ENCODE assay signal across 8 cellular contexts in the genomic region with DNA sequence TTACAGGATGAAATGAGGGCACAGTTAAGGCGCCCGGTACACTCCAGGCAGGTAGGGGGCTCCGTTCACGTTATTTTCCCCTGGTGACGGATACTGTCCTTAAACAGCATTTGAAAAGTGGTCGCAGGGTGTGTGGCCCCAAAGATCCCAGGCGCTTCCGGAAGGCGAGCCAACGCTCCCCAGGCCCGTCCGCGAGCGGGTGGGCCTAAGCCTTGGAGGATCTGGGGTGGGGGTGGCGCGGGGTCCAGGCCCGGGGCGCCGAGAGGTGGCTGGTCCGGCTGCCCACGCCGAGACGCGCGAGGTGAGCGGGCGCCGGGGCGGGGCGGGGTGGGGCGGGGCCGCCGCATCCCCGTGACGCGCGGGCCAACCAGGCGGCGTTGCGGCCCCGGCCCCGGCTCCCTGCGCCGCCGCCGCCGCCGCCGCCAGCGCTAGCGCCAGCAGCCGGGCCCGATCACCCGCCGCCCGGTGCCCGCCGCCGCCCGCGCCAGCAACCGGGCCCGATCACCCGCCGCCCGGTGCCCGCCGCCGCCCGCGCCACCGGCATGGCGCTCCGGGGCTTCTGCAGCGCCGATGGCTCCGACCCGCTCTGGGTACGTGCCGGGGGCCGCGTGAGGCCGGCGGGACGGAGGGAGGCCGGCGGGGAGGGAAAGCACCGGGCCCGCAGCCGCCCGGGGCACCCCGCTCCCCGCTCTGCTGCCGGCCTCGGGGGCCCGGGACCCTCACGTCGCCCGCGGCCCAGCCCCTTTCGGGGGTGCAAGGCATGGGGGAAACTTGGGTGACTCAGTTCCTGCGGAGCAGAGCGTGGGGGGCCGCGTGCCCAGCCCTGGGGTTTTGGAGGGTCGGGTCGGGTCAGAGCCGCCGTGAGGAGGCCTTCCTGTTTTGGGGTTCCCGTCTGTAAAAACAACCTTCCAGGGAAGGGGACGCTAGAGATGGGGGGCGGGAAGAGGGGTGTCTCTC. TPM values are rescaled to one million over a fixed set of nuclear protein-coding genes. Genes with fewer than 3 reads are reported as not detected.
A peak's percentile ranks its signal among the peaks of the same experiment; 100 is the strongest.
DNase-seq lines count a peak whose midpoint lies in the region; ATAC-seq, FAIRE-seq and TF ChIP-seq lines count a peak whose summit lies in the region.

ABCC1 (plus strand) TSS at position 407 of the 957 bp plus-strand sequence; CDS start at position 543, 136 bp downstream.

- no peaks in the 10 kb centered on the region for H3K27me3 Mint-ChIP-seq in activated T-cell treated with anti-CD3 and anti-CD28 coated beads, Interleukin-2, amount 50 U/mL, for 72 hours (ENCODE audit: low read depth)
- peaks cover 2% of the 10 kb centered on the region for H3K27me3 Mint-ChIP-seq in neural crest cell (ENCODE audit: low read depth)

- no peaks in the 10 kb centered on the region for H3K9me3 Mint-ChIP-seq in activated T-cell treated with anti-CD3 and anti-CD28 coated beads, Interleukin-2, amount 50 U/mL, for 72 hours
- no peaks in the 10 kb centered on the region for H3K9me3 Mint-ChIP-seq in neural crest cell

- peaks cover 4% of the 10 kb centered on the region for H3K36me3 ChIP-seq in NT2/D1 (ENCODE audit: insufficient read depth, insufficient read length, low read length)
- no peaks in the 10 kb centered on the region for H3K36me3 ChIP-seq in testis (ENCODE audit: low read depth, missing control alignments)

- H3K27me3 ChIP-seq in NT2/D1 (ENCODE audit: insufficient read depth, insufficient read length) (peaks cover 4% of the 10 kb centered on the region), testis (no peaks in the 10 kb centered on the region)

- H3K9me3 ChIP-seq in NT2/D1 (ENCODE audit: insufficient read depth, low read length) (no peaks in the 10 kb centered on the region), testis (no peaks in the 10 kb centered on the region)

- H3K4me1 Mint-ChIP-seq in activated T-cell treated with anti-CD3 and anti-CD28 coated beads, Interleukin-2, amount 50 U/mL, for 72 hours (ENCODE audit: low read depth), result peaks cover 53% of the 10 kb centered on the region
- H3K4me1 Mint-ChIP-seq in neural crest cell, result peaks cover 27% of the 10 kb centered on the region

- H3K27ac Mint-ChIP-seq in activated T-cell treated with anti-CD3 and anti-CD28 coated beads, Interleukin-2, amount 50 U/mL, for 72 hours, result peak within 1 kb of the TSS; percentile 98
- H3K27ac Mint-ChIP-seq in neural crest cell (ENCODE audit: unreplicated experiment), result peak within 1 kb of the TSS; percentile 94

- peaks cover 8 to 20% of the 10 kb centered on the region in 2 donors for H3K36me3 Mint-ChIP-seq in activated T-cell treated with anti-CD3 and anti-CD28 coated beads, Interleukin-2, amount 50 U/mL, for 72 hours (ENCODE audit: insufficient read depth in 2 of 2)
- H3K36me3 Mint-ChIP-seq in neural crest cell (ENCODE audit: low read depth), result no peaks in the 10 kb centered on the region

- FAIRE-seq in GM12892 (lab: Jason Lieb, UNC), result no peak

- peak within 1 kb of the TSS; percentile 87 for H3K9ac ChIP-seq in NT2/D1 (ENCODE audit: insufficient read length, low read depth)

- peak within 1 kb of the TSS; percentile 78 for H3K4me3 ChIP-seq in NT2/D1 (ENCODE audit: insufficient read length, low read depth)
- H3K4me3 ChIP-seq in fibroblast of mammary gland (ENCODE audit: control insufficient read depth, low read depth, low read length), result peak within 1 kb of the TSS; percentile 84
- H3K4me3 ChIP-seq in testis, result peak within 1 kb of the TSS; percentile 78 to 81

- TF ChIP-seq CTCF in fibroblast of mammary gland (conservative IDR thresholded peaks at IDR 0.05; ENCODE audit: control insufficient read depth, insufficient read depth, low read depth, low read length) (no peak), neural crest cell (conservative IDR thresholded peaks at IDR 0.05) (peak; percentile 22), testis (IDR thresholded peaks at IDR 0.05) (no peak)

- H3K4me1 ChIP-seq in NT2/D1 (ENCODE audit: insufficient read depth, insufficient read length), result peaks cover 5% of the 10 kb centered on the region
- peaks cover 29% of the 10 kb centered on the region for H3K4me1 ChIP-seq in testis

- DNase-seq in GM12892 (ENCODE audit: insufficient read length) (peak; percentile 77), NT2/D1 (ENCODE audit: low read depth, low spot score) (no peak), fibroblast of mammary gland (ENCODE audit: low read depth) (no peak), neural crest cell (ENCODE audit: low read depth, low spot score) (peak; percentile 18), testis (peak; percentile 49), NCI-H128 (lab: John Stamatoyannopoulos, UW; ENCODE audit: unreplicated experiment) (no peak)
- DNase-seq in activated T-cell treated with anti-CD3 and anti-CD28 coated beads, Interleukin-2, amount 50 U/mL, for 72 hours, result peak; percentile 68 to 74

- peak within 1 kb of the TSS; percentile 96 to 99 for H3K4me3 Mint-ChIP-seq in activated T-cell treated with anti-CD3 and anti-CD28 coated beads, Interleukin-2, amount 50 U/mL, for 72 hours
- H3K4me3 Mint-ChIP-seq in neural crest cell, result peak within 1 kb of the TSS; percentile 99

- peak within 1 kb of the TSS; percentile 86 to 91 for H3K27ac ChIP-seq in testis

- intact Hi-C loops in testis (cut with DNase I; ENCODE audit: low total_unique reads), result no loop called here

- no peak; the same call in 1 of the 2 replicates for TF ChIP-seq POLR2A in GM12892 (IDR thresholded peaks at IDR 0.05; ENCODE audit: low read depth, low read length)
- no peak for TF ChIP-seq POLR2A in testis (IDR thresholded peaks at IDR 0.05)

- ATAC-seq in HG02610 (IDR thresholded peaks at IDR 0.05; ENCODE audit: unreplicated experiment), result peak; percentile 50
- ATAC-seq in activated T-cell treated with anti-CD3 and anti-CD28 coated beads, Interleukin-2, amount 50 U/mL, for 72 hours (replicated peaks in 1 of 2), result peak; percentile 78 to 82

- WGBS in testis, 2 donors, result 0 to 2% methylated on average over 10 to 37 of the region's 112 CpGs

RNA-seq across cellular contexts. Expression of gene ABCC1, which starts in this region (rescaled TPM):
- polyA plus RNA-seq in GM12892 (2012; ENCODE audit: missing spikeins), result 22.3 TPM
- total RNA-seq in activated T-cell treated with anti-CD3 and anti-CD28 coated beads, Interleukin-2, amount 50 U/mL, for 72 hours, result 10 to 100 TPM; 82.3 to 90.4 TPM
- total RNA-seq in neural crest cell, result 34.9 and 38.7 TPM in 2 replicates
- total RNA-seq in testis, result 10 to 100 TPM; 88.0 to 90.6 TPM
- 54.7 TPM for polyA plus RNA-seq in testis (ENCODE audit: insufficient read depth, low read depth, low replicate concordance)

Comparison
In these comparisons a context has a peak if more than half of its experiments do, and no peak if none do; other contexts are left out.
1. DNase-seq: peak in GM12892 (single experiment), activated T-cell treated with anti-CD3 and anti-CD28 coated beads, Interleukin-2, amount 50 U/mL, for 72 hours (2 of 2), neural crest cell (single experiment) and testis (single experiment); none in NT2/D1 (single experiment), fibroblast of mammary gland (single experiment) and NCI-H128 (single experiment).
2. Peak in every context shown above with its lines, with median percentiles within 50 percentile points of each other: H3K4me3 ChIP-seq.